ENCODE assay signal across 21 cellular contexts in genomic region chr21:45327458-45328197, GRCh38. TPM values are rescaled to one million over a fixed set of nuclear protein-coding genes. Genes with fewer than 3 reads are reported as not detected.
A peak's percentile ranks its signal among the peaks of the same experiment; 100 is the strongest.
DNase-seq lines count a peak whose midpoint lies in the region; ATAC-seq, FAIRE-seq and TF ChIP-seq lines count a peak whose summit lies in the region.
"Had no signal": no experiment of that assay in that cellular context is flagged by ENCODE, and none has a peak within 500 bp of the region (broad histone marks: within the 10 kb centered on the region; RNA-seq: fewer than 3 reads in every experiment).

No MANE protein-coding gene starts in this region.

- FAIRE-seq in A549 (lab: Jason Lieb, UNC) = no peak
- FAIRE-seq: islet of Langerhans had no signal

- H3K4me3 ChIP-seq in A549 = no peak overlapping the region
- no peak overlapping the region for H3K4me3 ChIP-seq in H7 (ENCODE audit: insufficient read depth, low read depth, low read length)
- H3K4me3 ChIP-seq in neural progenitor cell = no peak overlapping the region
- H3K4me3 ChIP-seq: hepatocyte had no signal

- H3F3A ChIP-seq in neural progenitor cell (ENCODE audit: low read depth) = peaks cover 3% of the 10 kb centered on the region

- H3K27me3 Mint-ChIP-seq in chondrocyte (ENCODE audit: low read depth) (no peaks in the 10 kb centered on the region), neural progenitor cell (ENCODE audit: insufficient read depth, low read depth) (peaks cover 9% of the 10 kb centered on the region)
- H3K27me3 Mint-ChIP-seq: naive thymus-derived CD8-positive, alpha-beta T cell had no signal

- H3K9ac ChIP-seq in neural progenitor cell = no peak overlapping the region

- TF ChIP-seq POLR2A in A549 (IDR thresholded peaks at IDR 0.05; ENCODE audit: low read length) = no peak

- peak overlapping the region; percentile 97 to 100; a peak in 5 of 6 replicates for H3K27ac ChIP-seq in A549
- no peak overlapping the region for H3K27ac ChIP-seq in neural progenitor cell
- H3K27ac ChIP-seq: brain microvascular endothelial cell had no signal

- no peaks in the 10 kb centered on the region for H3K27me3 ChIP-seq in H7 (ENCODE audit: control insufficient read depth, insufficient read depth, low read length)
- H3K27me3 ChIP-seq in neural progenitor cell = no peaks in the 10 kb centered on the region
- H3K27me3 ChIP-seq: brain microvascular endothelial cell, hepatocyte had no signal

- DNase-seq in A549 (ENCODE audit: low read depth in 1 of 2, low spot score in 1 of 2) (no peak), H7 (peak; percentile 45), chondrocyte (ENCODE audit: low spot score) (peak; percentile 91), neural progenitor cell (ENCODE audit: low spot score) (no peak), HUDEP-2 (lab: John Stamatoyannopoulos, UW; ENCODE audit: unreplicated experiment in 76 of 76) (no peak), occipital lobe (lab: John Stamatoyannopoulos, UW) (no peak)
- DNase-seq: brain microvascular endothelial cell; cortex of kidney; NCI-H2171; stimulated activated CD4-positive, alpha-beta T cell treated with anti-CD3 and anti-CD28 coated beads, Interleukin-15, amount 100 ng/mL, for 24 hours; T1000 had no signal

- no peak for ATAC-seq in A549
- ATAC-seq in GM21737 (IDR thresholded peaks at IDR 0.05; ENCODE audit: unreplicated experiment) = no peak
- no peak for ATAC-seq in GM19395 (IDR thresholded peaks at IDR 0.05; ENCODE audit: unreplicated experiment)
- ATAC-seq: activated CD4-positive, CD25-positive, alpha-beta regulatory T cell treated with anti-CD3 and anti-CD28 coated beads, Interleukin-2, amount 50 U/mL, for 24 hours; naive thymus-derived CD8-positive, alpha-beta T cell; SK-N-SH treated with all-trans-retinoic acid at 6 μM for 48 hours; stimulated activated effector memory CD8-positive, alpha-beta T cell treated with anti-CD3 and anti-CD28 coated beads, Interleukin-12 subunit alpha, Interleukin-12 subunit beta, amount 100 ng/mL, for 72 hours had no signal

- H3K4me1 Mint-ChIP-seq in chondrocyte (ENCODE audit: low read depth) (peaks cover 72% of the 10 kb centered on the region), neural progenitor cell (peaks cover 25% of the 10 kb centered on the region)
- H3K4me1 Mint-ChIP-seq: activated naive CD8-positive, alpha-beta T cell treated with anti-CD3 and anti-CD28 coated beads, Interleukin-2, amount 10 ng/mL, durations not matched to agents 7 days and 5 days; CD8-positive, alpha-beta memory T cell had no signal

- H2AFZ ChIP-seq in neural progenitor cell (replicated peaks) = no peak overlapping the region
- H2AFZ ChIP-seq: hepatocyte had no signal

- H3K36me3 ChIP-seq in H7 (replicated peaks; ENCODE audit: control insufficient read depth, insufficient read depth, low read length) (no peaks in the 10 kb centered on the region), neural progenitor cell (no peaks in the 10 kb centered on the region)
- H3K36me3 ChIP-seq: brain microvascular endothelial cell had no signal

- TF ChIP-seq EP300 in A549 (IDR thresholded peaks at IDR 0.05) = no peak

- H3K4me3 Mint-ChIP-seq in chondrocyte (ENCODE audit: unreplicated experiment) (no peak overlapping the region), neural progenitor cell (peak overlapping the region; percentile 49)
- H3K4me3 Mint-ChIP-seq: activated naive CD8-positive, alpha-beta T cell treated with anti-CD3 and anti-CD28 coated beads, Interleukin-2, amount 10 ng/mL, durations not matched to agents 7 days and 5 days; CD8-positive, alpha-beta memory T cell; naive thymus-derived CD8-positive, alpha-beta T cell; stimulated activated effector memory CD8-positive, alpha-beta T cell treated with anti-CD3 and anti-CD28 coated beads, Interleukin-12 subunit alpha, Interleukin-12 subunit beta, amount 100 ng/mL, for 72 hours had no signal

- no peak for TF ChIP-seq RAD21 in A549 (conservative IDR thresholded peaks at IDR 0.05 in 1 of 2, IDR thresholded peaks at IDR 0.05 in 1 of 2)

- TF ChIP-seq CTCF in A549 (IDR thresholded peaks at IDR 0.05) (no peak), chondrocyte (IDR thresholded peaks at IDR 0.05) (no peak), neural progenitor cell (IDR thresholded peaks at IDR 0.05) (no peak)

- H3K9me3 Mint-ChIP-seq in chondrocyte (ENCODE audit: low read depth) = no peaks in the 10 kb centered on the region
- no peaks in the 10 kb centered on the region for H3K9me3 Mint-ChIP-seq in neural progenitor cell
- H3K9me3 Mint-ChIP-seq: activated naive CD8-positive, alpha-beta T cell treated with anti-CD3 and anti-CD28 coated beads, Interleukin-2, amount 10 ng/mL, durations not matched to agents 7 days and 5 days; CD8-positive, alpha-beta memory T cell; naive thymus-derived CD8-positive, alpha-beta T cell; stimulated activated effector memory CD8-positive, alpha-beta T cell treated with anti-CD3 and anti-CD28 coated beads, Interleukin-12 subunit alpha, Interleukin-12 subunit beta, amount 100 ng/mL, for 72 hours had no signal

- no peaks in the 10 kb centered on the region for H3K79me2 ChIP-seq in neural progenitor cell (ENCODE audit: low read depth)
- H3K79me2 ChIP-seq: hepatocyte had no signal

- H3K4me2 ChIP-seq in A549 = peak overlapping the region; percentile 79; the same call in 1 of the 3 replicates
- H3K4me2 ChIP-seq in neural progenitor cell = no peak overlapping the region

- WGBS in A549 (ENCODE audit: missing lambda C conversion rate) = 85% methylated on average over 13 of the region's 23 CpGs

- CTCF ChIA-PET in A549 (lab: Yijun Ruan, JAX) = interaction anchor here (1.3 to 2.4 kb wide), 3 partner anchors 10 to 35 kb away, joined by 3 to 9 read pairs (median 8); no protein-coding TSS in a partner anchor

- no peaks in the 10 kb centered on the region for H3K9me3 ChIP-seq in A549
- H3K9me3 ChIP-seq in neural progenitor cell (ENCODE audit: low read depth) = no peaks in the 10 kb centered on the region

- H3K27ac Mint-ChIP-seq in chondrocyte (ENCODE audit: unreplicated experiment) = no peak overlapping the region
- H3K27ac Mint-ChIP-seq in neural progenitor cell = no peak overlapping the region
- H3K27ac Mint-ChIP-seq: activated naive CD8-positive, alpha-beta T cell treated with anti-CD3 and anti-CD28 coated beads, Interleukin-2, amount 10 ng/mL, durations not matched to agents 7 days and 5 days; stimulated activated effector memory CD8-positive, alpha-beta T cell treated with anti-CD3 and anti-CD28 coated beads, Interleukin-12 subunit alpha, Interleukin-12 subunit beta, amount 100 ng/mL, for 72 hours had no signal

- no peaks in the 10 kb centered on the region for H4K20me1 ChIP-seq in neural progenitor cell (ENCODE audit: low read depth)

- H3K36me3 Mint-ChIP-seq in chondrocyte (ENCODE audit: low read depth) (no peaks in the 10 kb centered on the region), neural progenitor cell (no peaks in the 10 kb centered on the region)
- H3K36me3 Mint-ChIP-seq: activated naive CD8-positive, alpha-beta T cell treated with anti-CD3 and anti-CD28 coated beads, Interleukin-2, amount 10 ng/mL, durations not matched to agents 7 days and 5 days; CD8-positive, alpha-beta memory T cell; naive thymus-derived CD8-positive, alpha-beta T cell; stimulated activated effector memory CD8-positive, alpha-beta T cell treated with anti-CD3 and anti-CD28 coated beads, Interleukin-12 subunit alpha, Interleukin-12 subunit beta, amount 100 ng/mL, for 72 hours had no signal

- POLR2A ChIA-PET in A549 (lab: Yijun Ruan, JAX) = no interaction called here

- H3K4me1 ChIP-seq in A549 (peaks cover 87% of the 10 kb centered on the region), neural progenitor cell (peaks cover 29% of the 10 kb centered on the region)

TF ChIP-seq in A549, 52 proteins besides CTCF, POLR2A, EP300 and RAD21:
- TF ChIP-seq RARB (CRISPR knock-in tag; IDR thresholded peaks at IDR 0.05) (no peak), KDM1A (IDR thresholded peaks at IDR 0.05; ENCODE audit: low read depth) (no peak), PBX3 (IDR thresholded peaks at IDR 0.05) (no peak), SMC3 (IDR thresholded peaks at IDR 0.05) (no peak), FOSB (CRISPR knock-in tag; IDR thresholded peaks at IDR 0.05) (no peak), MAX (IDR thresholded peaks at IDR 0.05) (no peak), HOXB5 (CRISPR knock-in tag; IDR thresholded peaks at IDR 0.05) (no peak), SREBF2 (IDR thresholded peaks at IDR 0.05) (no peak), FOXS1 (CRISPR knock-in tag; IDR thresholded peaks at IDR 0.05) (no peak)

RNA-seq across cellular contexts. Expression of gene POFUT2, which starts 39.9 kb away (rescaled TPM):
- polyA plus RNA-seq in A549 (2011; rRNA removed) (10.5 and 10.7 TPM in 2 replicates), A549 (2017; fragmentation: RNase III; extraction: RNeasy Plus Mini Kit Qiagen cat#74134 plus additional on column Dnase treatment) (14.7 to 16.6 TPM (median 16.1 TPM) in 3 replicates)
- 10.3 and 12.3 TPM in 2 replicates for polyA plus RNA-seq in A549 (2012; cell fraction: cytosol; rRNA removed)
- polyA plus RNA-seq in A549 (2012; cell fraction: nucleus; rRNA removed) = 53.6 and 61.8 TPM in 2 replicates
- polyA minus RNA-seq in A549 (2011; rRNA and poly(A)+ RNA removed) = 6.4 and 11.6 TPM in 2 replicates
- 25.4 and 26.9 TPM in 2 replicates for total RNA-seq in H7 (2014; rRNA removed; shearing (Covaris generic))
- total RNA-seq in chondrocyte (59.9 to 73.6 TPM (median 72.4 TPM) in 3 replicates), neural progenitor cell (ENCODE audit: low replicate concordance) (28.5 and 42.7 TPM in 2 replicates), occipital lobe (9.8 TPM)

Comparison
In these comparisons a context has a peak if more than half of its experiments do, and no peak if none do; other contexts are left out.
1. DNase-seq: peak in H7 (single experiment) and chondrocyte (single experiment); none in A549 (0 of 2), neural progenitor cell (single experiment), HUDEP-2 (0 of 76) and occipital lobe (single experiment).